19 cellular contexts compared by ENCODE assay signal in genomic region chr12:71552728-71553501, GRCh38.
"Had no signal": no experiment of that assay in that cellular context is flagged by ENCODE, and none has a peak within 500 bp of the region (broad histone marks: within the 10 kb centered on the region; RNA-seq: fewer than 3 reads in every experiment).

No MANE protein-coding gene starts in this region.

- ATAC-seq: activated T-cell treated with anti-CD3 and anti-CD28 coated beads, Interleukin-2, amount 50 U/mL, for 72 hours; gastroesophageal sphincter; left lung; stimulated activated naive B cell treated with anti-CD40 and anti-IgM and Interleukin-4, amounts not matched to agents 10 μg/mL and 1 μg/mL and 100 μg/mL, for 72 hours had no signal

- FAIRE-seq: islet of Langerhans, pancreas had no signal

- H3K36me3 Mint-ChIP-seq: naive B cell; stimulated activated naive B cell treated with anti-CD40 and anti-IgM and Interleukin-4, amounts not matched to agents 10 μg/mL and 1 μg/mL and 100 μg/mL, for 72 hours had no signal

- H2AFZ ChIP-seq: hepatocyte had no signal

- H3K9me3 Mint-ChIP-seq: activated T-cell treated with anti-CD3 and anti-CD28 coated beads, Interleukin-2, amount 50 U/mL, for 72 hours; naive B cell; stimulated activated naive B cell treated with anti-CD40 and anti-IgM and Interleukin-4, amounts not matched to agents 10 μg/mL and 1 μg/mL and 100 μg/mL, for 72 hours had no signal

- H3K4me2 ChIP-seq: hepatocyte had no signal

- H3K4me1 ChIP-seq: breast epithelium, gastroesophageal sphincter, left lung, pancreas, sigmoid colon had no signal

- H3K27me3 ChIP-seq: breast epithelium, gastroesophageal sphincter, hepatocyte, left lung, neutrophil, pancreas, sigmoid colon had no signal

- H3K4me3 Mint-ChIP-seq: activated T-cell treated with anti-CD3 and anti-CD28 coated beads, Interleukin-2, amount 50 U/mL, for 72 hours; naive B cell; stimulated activated naive B cell treated with anti-CD40 and anti-IgM and Interleukin-4, amounts not matched to agents 10 μg/mL and 1 μg/mL and 100 μg/mL, for 72 hours had no signal

- H3K79me2 ChIP-seq: hepatocyte had no signal

- H3K9me3 ChIP-seq: breast epithelium, gastroesophageal sphincter, left lung, neutrophil, pancreas, sigmoid colon had no signal

- H3K36me3 ChIP-seq: breast epithelium, gastroesophageal sphincter, left lung, neutrophil, pancreas, sigmoid colon had no signal

- DNase-seq: activated CD4-positive, alpha-beta T cell treated with anti-CD3 and anti-CD28 coated beads, Interleukin-2, amount 50 U/mL, for 4 hours; activated effector memory CD4-positive, alpha-beta T cell treated with anti-CD3 and anti-CD28 coated beads, Interleukin-2, amount 50 U/mL, for 16 hours; activated naive CD4-positive, alpha-beta T cell treated with anti-CD3 and anti-CD28 coated beads, Interleukin-2, amount 50 U/mL, for 16 hours; activated T-cell treated with anti-CD3 and anti-CD28 coated beads, Interleukin-2, amount 50 U/mL, for 72 hours; aorta; cortex of kidney; effector CD4-positive, alpha-beta T cell; left lung; mammary epithelial cell; naive B cell; sigmoid colon; stimulated activated naive B cell treated with anti-CD40 and anti-IgM and Interleukin-4, amounts not matched to agents 10 μg/mL and 1 μg/mL and 100 μg/mL, for 72 hours; WERI-Rb-1 had no signal

- H3K27ac ChIP-seq: breast epithelium, gastroesophageal sphincter, hepatocyte, left lung, neutrophil, pancreas, sigmoid colon, WERI-Rb-1 had no signal

- H3K27me3 Mint-ChIP-seq: naive B cell; stimulated activated naive B cell treated with anti-CD40 and anti-IgM and Interleukin-4, amounts not matched to agents 10 μg/mL and 1 μg/mL and 100 μg/mL, for 72 hours had no signal

- H3K4me3 ChIP-seq: breast epithelium, gastroesophageal sphincter, hepatocyte, left lung, pancreas, sigmoid colon had no signal

- H3K27ac Mint-ChIP-seq: activated T-cell treated with anti-CD3 and anti-CD28 coated beads, Interleukin-2, amount 50 U/mL, for 72 hours; stimulated activated naive B cell treated with anti-CD40 and anti-IgM and Interleukin-4, amounts not matched to agents 10 μg/mL and 1 μg/mL and 100 μg/mL, for 72 hours had no signal
